3 cellular contexts compared by ENCODE assay signal in the genomic region with DNA sequence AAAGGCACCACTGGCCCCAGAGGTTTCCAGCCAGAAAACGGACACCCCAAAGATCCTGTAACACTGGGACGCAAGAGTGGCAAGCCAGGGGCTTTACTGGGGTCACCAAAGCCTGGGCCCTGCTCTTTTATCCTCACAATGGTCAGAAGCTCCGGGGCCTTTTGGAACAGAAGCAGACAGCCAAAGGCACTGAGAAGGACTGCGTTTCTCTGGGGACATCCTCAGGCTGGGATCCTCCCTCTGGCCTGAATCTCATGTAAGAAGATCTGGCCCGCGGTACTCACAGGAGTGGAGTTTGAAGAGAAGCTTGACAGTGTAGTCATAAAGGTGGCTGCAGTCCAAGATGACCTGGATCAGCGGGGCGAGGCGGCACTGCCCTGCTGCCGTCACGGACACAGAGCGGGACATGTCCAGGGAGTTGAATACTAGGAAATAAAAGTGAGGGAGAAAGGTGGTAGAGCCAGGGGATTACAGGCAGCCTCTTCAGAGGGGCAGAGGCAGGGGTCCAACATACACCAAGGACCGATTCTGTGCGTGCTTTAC.
TF ChIP-seq lines count a peak whose summit lies in the region.

No MANE protein-coding gene starts in this region.

TF ChIP-seq in IMR-90, 13 proteins besides CTCF, POLR2A, EP300 and RAD21 (continued from another document):
- TF ChIP-seq RFX5 (IDR thresholded peaks at IDR 0.05; ENCODE audit: low read depth, low read length) (no peak), MAFK (IDR thresholded peaks at IDR 0.05; ENCODE audit: low read depth, low read length) (no peak), MXI1 (IDR thresholded peaks at IDR 0.05; ENCODE audit: borderline replicate concordance, low read depth, low read length) (no peak), CHD1 (IDR thresholded peaks at IDR 0.05; ENCODE audit: low read depth, low read length) (no peak), CEBPB (IDR thresholded peaks at IDR 0.05; ENCODE audit: low read depth, low read length) (no peak), RCOR1 (IDR thresholded peaks at IDR 0.05; ENCODE audit: insufficient replicate concordance, low read length) (no peak)
- TF ChIP-seq, protein P1, sequence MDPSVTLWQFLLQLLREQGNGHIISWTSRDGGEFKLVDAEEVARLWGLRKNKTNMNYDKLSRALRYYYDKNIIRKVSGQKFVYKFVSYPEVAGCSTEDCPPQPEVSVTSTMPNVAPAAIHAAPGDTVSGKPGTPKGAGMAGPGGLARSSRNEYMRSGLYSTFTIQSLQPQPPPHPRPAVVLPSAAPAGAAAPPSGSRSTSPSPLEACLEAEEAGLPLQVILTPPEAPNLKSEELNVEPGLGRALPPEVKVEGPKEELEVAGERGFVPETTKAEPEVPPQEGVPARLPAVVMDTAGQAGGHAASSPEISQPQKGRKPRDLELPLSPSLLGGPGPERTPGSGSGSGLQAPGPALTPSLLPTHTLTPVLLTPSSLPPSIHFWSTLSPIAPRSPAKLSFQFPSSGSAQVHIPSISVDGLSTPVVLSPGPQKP (IDR thresholded peaks at IDR 0.05; ENCODE audit: borderline replicate concordance, low read depth, low read length): no peak
- TF ChIP-seq, protein P2, sequence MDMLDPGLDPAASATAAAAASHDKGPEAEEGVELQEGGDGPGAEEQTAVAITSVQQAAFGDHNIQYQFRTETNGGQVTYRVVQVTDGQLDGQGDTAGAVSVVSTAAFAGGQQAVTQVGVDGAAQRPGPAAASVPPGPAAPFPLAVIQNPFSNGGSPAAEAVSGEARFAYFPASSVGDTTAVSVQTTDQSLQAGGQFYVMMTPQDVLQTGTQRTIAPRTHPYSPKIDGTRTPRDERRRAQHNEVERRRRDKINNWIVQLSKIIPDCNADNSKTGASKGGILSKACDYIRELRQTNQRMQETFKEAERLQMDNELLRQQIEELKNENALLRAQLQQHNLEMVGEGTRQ (IDR thresholded peaks at IDR 0.05; ENCODE audit: low read depth, low read length): no peak

TF ChIP-seq in WTC11, 78 proteins besides CTCF, POLR2A, EP300 and RAD21 (continued from another document):
- TF ChIP-seq, protein P3, sequence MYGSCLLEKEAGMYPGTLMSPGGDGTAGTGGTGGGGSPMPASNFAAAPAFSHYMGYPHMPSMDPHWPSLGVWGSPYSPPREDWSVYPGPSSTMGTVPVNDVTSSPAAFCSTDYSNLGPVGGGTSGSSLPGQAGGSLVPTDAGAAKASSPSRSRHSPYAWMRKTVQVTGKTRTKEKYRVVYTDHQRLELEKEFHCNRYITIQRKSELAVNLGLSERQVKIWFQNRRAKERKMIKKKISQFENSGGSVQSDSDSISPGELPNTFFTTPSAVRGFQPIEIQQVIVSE (CRISPR knock-in tag; IDR thresholded peaks at IDR 0.05; ENCODE audit: borderline replicate concordance): no peak
- TF ChIP-seq, protein P4, sequence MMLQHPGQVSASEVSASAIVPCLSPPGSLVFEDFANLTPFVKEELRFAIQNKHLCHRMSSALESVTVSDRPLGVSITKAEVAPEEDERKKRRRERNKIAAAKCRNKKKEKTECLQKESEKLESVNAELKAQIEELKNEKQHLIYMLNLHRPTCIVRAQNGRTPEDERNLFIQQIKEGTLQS (CRISPR knock-in tag; conservative IDR thresholded peaks at IDR 0.05): no peak

TF ChIP-seq in HEK293T, 16 proteins besides CTCF, POLR2A, EP300 and RAD21 (continued from another document):
- TF ChIP-seq, protein P5, sequence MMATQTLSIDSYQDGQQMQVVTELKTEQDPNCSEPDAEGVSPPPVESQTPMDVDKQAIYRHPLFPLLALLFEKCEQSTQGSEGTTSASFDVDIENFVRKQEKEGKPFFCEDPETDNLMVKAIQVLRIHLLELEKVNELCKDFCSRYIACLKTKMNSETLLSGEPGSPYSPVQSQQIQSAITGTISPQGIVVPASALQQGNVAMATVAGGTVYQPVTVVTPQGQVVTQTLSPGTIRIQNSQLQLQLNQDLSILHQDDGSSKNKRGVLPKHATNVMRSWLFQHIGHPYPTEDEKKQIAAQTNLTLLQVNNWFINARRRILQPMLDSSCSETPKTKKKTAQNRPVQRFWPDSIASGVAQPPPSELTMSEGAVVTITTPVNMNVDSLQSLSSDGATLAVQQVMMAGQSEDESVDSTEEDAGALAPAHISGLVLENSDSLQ (IDR thresholded peaks at IDR 0.05): no peak
- TF ChIP-seq FOXK2 (IDR thresholded peaks at IDR 0.05) (no peak), LEF1 (IDR thresholded peaks at IDR 0.05; ENCODE audit: borderline replicate concordance) (no peak), NFRKB (IDR thresholded peaks at IDR 0.05) (no peak), SUZ12 (IDR thresholded peaks at IDR 0.05) (no peak), FOXA1 (IDR thresholded peaks at IDR 0.05) (no peak), BHLHE40 (IDR thresholded peaks at IDR 0.05; ENCODE audit: borderline replicate concordance) (no peak), TARDBP (IDR thresholded peaks at IDR 0.05) (no peak)
